Comparison of ENCODE assay signal across 8 cellular contexts in the genomic region with DNA sequence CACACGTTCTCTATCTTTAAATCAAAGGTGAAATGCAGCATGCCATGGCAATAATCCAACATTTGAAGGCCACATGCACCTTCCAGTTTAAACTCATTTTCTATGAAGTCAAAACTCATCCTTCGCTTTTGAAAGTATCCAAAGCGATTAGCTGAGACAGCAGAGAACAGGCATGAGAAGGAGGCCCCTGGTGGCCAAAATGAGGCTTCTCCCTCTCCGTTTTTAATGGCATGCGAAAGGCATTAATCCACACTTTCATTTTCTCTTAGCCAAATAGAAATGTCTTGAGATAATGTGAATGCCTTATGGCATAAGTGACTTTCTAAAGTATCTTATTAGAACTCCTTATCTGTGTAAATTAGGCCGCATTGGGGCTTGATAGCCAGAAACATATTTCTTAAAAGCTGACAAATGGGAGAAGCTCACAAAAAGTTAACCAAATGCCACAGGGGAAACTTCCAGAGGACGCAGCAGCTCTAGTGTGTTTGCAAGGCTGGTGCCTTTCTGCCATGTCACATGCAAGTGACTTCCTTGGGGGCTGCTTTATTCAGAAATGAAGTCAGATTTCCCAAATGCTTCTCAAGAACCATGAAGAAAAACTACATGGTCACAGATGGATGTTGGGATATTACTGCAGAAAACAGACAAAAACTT.
DNase-seq lines count a peak whose midpoint lies in the region; ATAC-seq and TF ChIP-seq lines count a peak whose summit lies in the region.

No MANE protein-coding gene starts in this region.

- H3K18ac ChIP-seq in mesendoderm (ENCODE audit: low read length), result no peak overlapping the region

- no peak overlapping the region for H3K4me3 Mint-ChIP-seq in activated naive CD8-positive, alpha-beta T cell treated with anti-CD3 and anti-CD28 coated beads for 36 hours

- WGBS in body of pancreas, 2 donors, result 30 to 35% methylated on average over 7 of the region's 7 CpGs
- no CpG with 5 or more reads among the region's 7 CpGs for WGBS in mesendoderm (ENCODE audit: extremely low coverage, insufficient coverage, low lambda C conversion rate)

- peak; percentile 44 for DNase-seq in EH (ENCODE audit: low read depth)
- peak; percentile 20 to 61 (median 35) for DNase-seq in body of pancreas
- DNase-seq in mesendoderm, result peak; percentile 62
- no peak for DNase-seq in activated naive CD8-positive, alpha-beta T cell treated with anti-CD3 and anti-CD28 coated beads for 36 hours
- DNase-seq in effector CD8-positive, alpha-beta T cell (lab: John Stamatoyannopoulos, UW), result no peak

- TF ChIP-seq CTCF in body of pancreas (IDR thresholded peaks at IDR 0.05), result peak; percentile 51 to 69 (median 58)

- H3K4ac ChIP-seq in mesendoderm (ENCODE audit: low read depth, low read length), result no peak overlapping the region

- H3K27ac Mint-ChIP-seq in activated naive CD8-positive, alpha-beta T cell treated with anti-CD3 and anti-CD28 coated beads for 36 hours, result no peak overlapping the region

- H3K4me3 ChIP-seq in body of pancreas, result no peak overlapping the region
- H3K4me3 ChIP-seq in mesendoderm (ENCODE audit: low read length), result no peak overlapping the region

- H3K9me3 Mint-ChIP-seq in activated naive CD8-positive, alpha-beta T cell treated with anti-CD3 and anti-CD28 coated beads for 36 hours, result no peaks in the 10 kb centered on the region

- H2AK5ac ChIP-seq in mesendoderm (ENCODE audit: low read length), result no peak overlapping the region

- H2BK15ac ChIP-seq in mesendoderm (replicated peaks; ENCODE audit: low read depth), result no peak overlapping the region

- H2BK5ac ChIP-seq in mesendoderm (ENCODE audit: low read length), result no peak overlapping the region

- no peak overlapping the region for H2BK120ac ChIP-seq in mesendoderm (ENCODE audit: low read depth, low read length)

- no peak overlapping the region for H3K23ac ChIP-seq in mesendoderm (ENCODE audit: low read length)

- H3K79me1 ChIP-seq in mesendoderm (ENCODE audit: low read length), result no peaks in the 10 kb centered on the region

- H3K27me3 Mint-ChIP-seq in activated naive CD8-positive, alpha-beta T cell treated with anti-CD3 and anti-CD28 coated beads for 36 hours, result no peaks in the 10 kb centered on the region

- no peaks in the 10 kb centered on the region for H3K4me1 Mint-ChIP-seq in activated naive CD8-positive, alpha-beta T cell treated with anti-CD3 and anti-CD28 coated beads for 36 hours

- H3K4me1 ChIP-seq in body of pancreas (no peaks in the 10 kb centered on the region), mesendoderm (ENCODE audit: control insufficient read depth, low read depth, low read length) (no peaks in the 10 kb centered on the region)

- H3K27me3 ChIP-seq in body of pancreas (no peaks in the 10 kb centered on the region), mesendoderm (ENCODE audit: insufficient read depth, low read length, poor library complexity) (no peaks in the 10 kb centered on the region)

- no peak overlapping the region for H4K5ac ChIP-seq in mesendoderm (ENCODE audit: low read length)

- H3K36me3 ChIP-seq in body of pancreas (replicated peaks in 1 of 2; ENCODE audit: insufficient read depth in 1 of 2, low read depth in 2 of 2), result no peaks in the 10 kb centered on the region
- H3K36me3 ChIP-seq in mesendoderm (ENCODE audit: control insufficient read depth, insufficient read depth, low read length), result no peaks in the 10 kb centered on the region

- intact Hi-C loops in body of pancreas (cut with DNase I), result no loop called here

- H3K36me3 Mint-ChIP-seq in activated naive CD8-positive, alpha-beta T cell treated with anti-CD3 and anti-CD28 coated beads for 36 hours, result no peaks in the 10 kb centered on the region

- H4K8ac ChIP-seq in mesendoderm (ENCODE audit: low read depth, low read length), result no peak overlapping the region

- H3K79me2 ChIP-seq in mesendoderm (ENCODE audit: control insufficient read depth, insufficient read depth, low read length), result no peaks in the 10 kb centered on the region

- ATAC-seq in HG03521 (IDR thresholded peaks at IDR 0.05; ENCODE audit: unreplicated experiment) (peak; percentile 45), body of pancreas (peak; percentile 70), esophagus mucosa (no peak), HG03571 (IDR thresholded peaks at IDR 0.05; ENCODE audit: unreplicated experiment) (no peak)

- no peak overlapping the region for H3K27ac ChIP-seq in body of pancreas
- H3K27ac ChIP-seq in mesendoderm (ENCODE audit: low read depth, low read length), result no peak overlapping the region

- TF ChIP-seq POLR2A in body of pancreas (IDR thresholded peaks at IDR 0.05), result no peak

- no peaks in the 10 kb centered on the region for H3K9me3 ChIP-seq in body of pancreas

- no peak overlapping the region for H3K4me2 ChIP-seq in mesendoderm (ENCODE audit: low read length)

- no peak overlapping the region for H3K9ac ChIP-seq in mesendoderm (ENCODE audit: low read length)

- H3K56ac ChIP-seq in mesendoderm (ENCODE audit: low read length), result no peak overlapping the region

Comparison
In these comparisons a context has a peak if more than half of its experiments do, and no peak if none do; other contexts are left out.
1. DNase-seq: peak in EH (single experiment), body of pancreas (4 of 4) and mesendoderm (single experiment); none in activated naive CD8-positive, alpha-beta T cell treated with anti-CD3 and anti-CD28 coated beads for 36 hours (single experiment) and effector CD8-positive, alpha-beta T cell (single experiment).
2. ATAC-seq: peak in HG03521 (single experiment) and body of pancreas (single experiment); none in esophagus mucosa (single experiment) and HG03571 (single experiment).